In genomic region chr22:23143119-23143518, GRCh38 we compare ENCODE assay signal across 19 cellular contexts. TPM values are rescaled to one million over a fixed set of nuclear protein-coding genes. Genes with fewer than 3 reads are reported as not detected.
DNase-seq lines count a peak whose midpoint lies in the region; ATAC-seq and TF ChIP-seq lines count a peak whose summit lies in the region.
"Had no signal": no experiment of that assay in that cellular context is flagged by ENCODE, and none has a peak within 500 bp of the region (broad histone marks: within the 10 kb centered on the region; RNA-seq: fewer than 3 reads in every experiment).

No MANE protein-coding gene starts in this region.

- WGBS in transverse colon (ENCODE audit: low coverage in 1 of 2), 2 donors: 100% methylated on average over 1 of the region's 1 CpG; no CpG with 5 or more reads in 1 of the 2 donors

- H3K36me3 Mint-ChIP-seq in activated naive CD4-positive, alpha-beta T cell treated with anti-CD3 and anti-CD28 coated beads, Interleukin-2, amount 10 ng/mL, durations not matched to agents 7 days and 5 days: no peaks in the 10 kb centered on the region
- no peaks in the 10 kb centered on the region for H3K36me3 Mint-ChIP-seq in activated naive CD4-positive, alpha-beta T cell treated with anti-CD3 and anti-CD28 coated beads for 36 hours (ENCODE audit: low read depth)
- H3K36me3 Mint-ChIP-seq in T-helper 17 cell (ENCODE audit: low read depth): no peaks in the 10 kb centered on the region
- no peaks in the 10 kb centered on the region for H3K36me3 Mint-ChIP-seq in activated T-helper 2 cell treated with anti-CD3 and anti-CD28 coated beads, Interferon-gamma antibody, Interleukin-2, Interleukin-4, amounts not matched to agents 10 μg/mL and 5 μg/mL and 100 μg/mL, durations not matched to agents 14 hours and 24 hours and 36 hours (ENCODE audit: low read depth)

- TF ChIP-seq CTCF in transverse colon (IDR thresholded peaks at IDR 0.05): no peak

- H3K4me3 ChIP-seq in mucosa of rectum (ENCODE audit: low read length in 2 of 2) (no peak overlapping the region), transverse colon (no peak overlapping the region)
- H3K4me3 ChIP-seq: adrenal gland, gastrocnemius medialis had no signal

- CTCF ChIA-PET in activated naive CD4-positive, alpha-beta T cell treated with anti-CD3 and anti-CD28 coated beads, Interleukin-2, amount 10 ng/mL, durations not matched to agents 7 days and 5 days (lab: Charles Lee): interaction anchor here (0.8 kb wide), 1 partner anchor 295 kb away, joined by 3 read pairs; no protein-coding TSS in a partner anchor
- CTCF ChIA-PET in activated naive CD4-positive, alpha-beta T cell treated with anti-CD3 and anti-CD28 coated beads for 36 hours (lab: Charles Lee): no interaction called here

- H3K27ac ChIP-seq in mucosa of rectum (ENCODE audit: low read depth in 2 of 2, low read length in 2 of 2) (peak overlapping the region; percentile 88 to 93), transverse colon (peak overlapping the region in 3 of 4 donors; percentile 88 to 90 (median 88))
- H3K27ac ChIP-seq: gastrocnemius medialis had no signal

- no peaks in the 10 kb centered on the region for H3K9me3 Mint-ChIP-seq in activated naive CD4-positive, alpha-beta T cell treated with anti-CD3 and anti-CD28 coated beads, Interleukin-2, amount 10 ng/mL, durations not matched to agents 7 days and 5 days
- no peaks in the 10 kb centered on the region for H3K9me3 Mint-ChIP-seq in activated naive CD4-positive, alpha-beta T cell treated with anti-CD3 and anti-CD28 coated beads for 36 hours
- H3K9me3 Mint-ChIP-seq in activated T-helper 2 cell treated with anti-CD3 and anti-CD28 coated beads, Interferon-gamma antibody, Interleukin-2, Interleukin-4, amounts not matched to agents 10 μg/mL and 5 μg/mL and 100 μg/mL, durations not matched to agents 14 hours and 24 hours and 36 hours: no peaks in the 10 kb centered on the region

- TF ChIP-seq POLR2A in transverse colon (IDR thresholded peaks at IDR 0.05): no peak

- H3K4me1 Mint-ChIP-seq in activated naive CD4-positive, alpha-beta T cell treated with anti-CD3 and anti-CD28 coated beads, Interleukin-2, amount 10 ng/mL, durations not matched to agents 7 days and 5 days: peaks cover 64% of the 10 kb centered on the region
- H3K4me1 Mint-ChIP-seq in activated naive CD4-positive, alpha-beta T cell treated with anti-CD3 and anti-CD28 coated beads for 36 hours (ENCODE audit: low read depth): peaks cover 56% of the 10 kb centered on the region
- H3K4me1 Mint-ChIP-seq in T-helper 17 cell: peaks cover 34% of the 10 kb centered on the region
- H3K4me1 Mint-ChIP-seq in activated T-helper 2 cell treated with anti-CD3 and anti-CD28 coated beads, Interferon-gamma antibody, Interleukin-2, Interleukin-4, amounts not matched to agents 10 μg/mL and 5 μg/mL and 100 μg/mL, durations not matched to agents 14 hours and 24 hours and 36 hours (ENCODE audit: low read depth): peaks cover 32% of the 10 kb centered on the region

- no peak for TF ChIP-seq EP300 in transverse colon (IDR thresholded peaks at IDR 0.05; ENCODE audit: low read depth)

- H3K9me3 ChIP-seq in T-helper 17 cell (ENCODE audit: control insufficient read depth, low read length, poor library complexity, severe bottlenecking) (no peaks in the 10 kb centered on the region), mucosa of rectum (ENCODE audit: control insufficient read depth in 2 of 2, low read length in 2 of 2) (no peaks in the 10 kb centered on the region), transverse colon (no peaks in the 10 kb centered on the region)
- H3K9me3 ChIP-seq: adrenal gland, gastrocnemius medialis, suprapubic skin had no signal

- in situ Hi-C loops in transverse colon (cut with MboI; ENCODE audit: low pct_ligation_motif_present in 1 of 4, low pct_unique_long_range_greater_than_20kb in 1 of 4, low sequenced_read_pairs in 3 of 4): no loop called here

- H3K4me3 Mint-ChIP-seq in activated naive CD4-positive, alpha-beta T cell treated with anti-CD3 and anti-CD28 coated beads, Interleukin-2, amount 10 ng/mL, durations not matched to agents 7 days and 5 days: no peak overlapping the region
- H3K4me3 Mint-ChIP-seq in activated naive CD4-positive, alpha-beta T cell treated with anti-CD3 and anti-CD28 coated beads for 36 hours: no peak overlapping the region
- H3K4me3 Mint-ChIP-seq in T-helper 17 cell: peak overlapping the region; percentile 86
- H3K4me3 Mint-ChIP-seq in activated T-helper 2 cell treated with anti-CD3 and anti-CD28 coated beads, Interferon-gamma antibody, Interleukin-2, Interleukin-4, amounts not matched to agents 10 μg/mL and 5 μg/mL and 100 μg/mL, durations not matched to agents 14 hours and 24 hours and 36 hours (ENCODE audit: low read depth): no peak overlapping the region

- peaks cover 21% of the 10 kb centered on the region for H3K27me3 Mint-ChIP-seq in activated naive CD4-positive, alpha-beta T cell treated with anti-CD3 and anti-CD28 coated beads, Interleukin-2, amount 10 ng/mL, durations not matched to agents 7 days and 5 days
- H3K27me3 Mint-ChIP-seq in activated naive CD4-positive, alpha-beta T cell treated with anti-CD3 and anti-CD28 coated beads for 36 hours (ENCODE audit: low read depth): no peaks in the 10 kb centered on the region
- no peaks in the 10 kb centered on the region for H3K27me3 Mint-ChIP-seq in T-helper 17 cell
- peaks cover 11% of the 10 kb centered on the region for H3K27me3 Mint-ChIP-seq in activated T-helper 2 cell treated with anti-CD3 and anti-CD28 coated beads, Interferon-gamma antibody, Interleukin-2, Interleukin-4, amounts not matched to agents 10 μg/mL and 5 μg/mL and 100 μg/mL, durations not matched to agents 14 hours and 24 hours and 36 hours (ENCODE audit: low read depth)

- H3K27ac Mint-ChIP-seq in activated naive CD4-positive, alpha-beta T cell treated with anti-CD3 and anti-CD28 coated beads, Interleukin-2, amount 10 ng/mL, durations not matched to agents 7 days and 5 days: peak overlapping the region; percentile 90
- no peak overlapping the region for H3K27ac Mint-ChIP-seq in activated naive CD4-positive, alpha-beta T cell treated with anti-CD3 and anti-CD28 coated beads for 36 hours
- peak overlapping the region; percentile 99 for H3K27ac Mint-ChIP-seq in T-helper 17 cell
- H3K27ac Mint-ChIP-seq in activated T-helper 2 cell treated with anti-CD3 and anti-CD28 coated beads, Interferon-gamma antibody, Interleukin-2, Interleukin-4, amounts not matched to agents 10 μg/mL and 5 μg/mL and 100 μg/mL, durations not matched to agents 14 hours and 24 hours and 36 hours: no peak overlapping the region

- H3K27me3 ChIP-seq in mucosa of rectum (ENCODE audit: control insufficient read depth in 2 of 2, insufficient read depth in 2 of 2, low read length in 2 of 2) (no peaks in the 10 kb centered on the region), transverse colon (no peaks in the 10 kb centered on the region)
- H3K27me3 ChIP-seq: adrenal gland, dorsolateral prefrontal cortex, suprapubic skin had no signal

- H3K9ac ChIP-seq in mucosa of rectum (ENCODE audit: low read depth in 1 of 2, low read length in 2 of 2): no peak overlapping the region

- no peak for DNase-seq in activated naive CD4-positive, alpha-beta T cell treated with anti-CD3 and anti-CD28 coated beads, Interleukin-2, amount 10 ng/mL, durations not matched to agents 7 days and 5 days
- DNase-seq in activated naive CD4-positive, alpha-beta T cell treated with anti-CD3 and anti-CD28 coated beads for 36 hours: no peak
- DNase-seq in T-helper 17 cell (no peak), transverse colon (no peak), H4 (ENCODE audit: low spot score) (no peak), NCI-H1436 (lab: John Stamatoyannopoulos, UW) (no peak)
- DNase-seq in activated T-helper 2 cell treated with anti-CD3 and anti-CD28 coated beads, Interferon-gamma antibody, Interleukin-2, Interleukin-4, amounts not matched to agents 10 μg/mL and 5 μg/mL and 100 μg/mL, durations not matched to agents 14 hours and 24 hours and 36 hours (ENCODE audit: low spot score): no peak
- DNase-seq: adrenal gland, dorsolateral prefrontal cortex, gastrocnemius medialis, kidney glomerular epithelial cell, NCI-H2029, RPMI8226 had no signal

- H3K36me3 ChIP-seq in mucosa of rectum (ENCODE audit: control insufficient read depth in 2 of 2, insufficient read depth in 2 of 2, low read length in 2 of 2) (no peaks in the 10 kb centered on the region), transverse colon (no peaks in the 10 kb centered on the region)
- H3K36me3 ChIP-seq: adrenal gland, gastrocnemius medialis, suprapubic skin had no signal

- intact Hi-C loops in activated naive CD4-positive, alpha-beta T cell treated with anti-CD3 and anti-CD28 coated beads for 36 hours (cut with micrococcal nuclease): loop anchor here (2.0 to 5.0 kb wide), 4 partner anchors 24 to 564 kb away; no protein-coding TSS in a partner anchor
- intact Hi-C loops in transverse colon (cut with DNase I; ENCODE audit: low total_unique reads): no loop called here
- intact Hi-C loops in activated T-helper 2 cell treated with anti-CD3 and anti-CD28 coated beads, Interferon-gamma antibody, Interleukin-2, Interleukin-4, amounts not matched to agents 10 μg/mL and 5 μg/mL and 100 μg/mL, durations not matched to agents 14 hours and 24 hours and 36 hours (cut with micrococcal nuclease): no loop called here

- no peak for ATAC-seq in T-helper 17 cell
- ATAC-seq: gastrocnemius medialis, SK-N-SH treated with all-trans-retinoic acid at 6 μM for 48 hours had no signal

- H3K4me1 ChIP-seq in mucosa of rectum (ENCODE audit: control insufficient read depth in 2 of 2, insufficient read depth in 2 of 2, low read length in 2 of 2): peaks cover 22 to 31% of the 10 kb centered on the region in 2 donors
- peaks cover 18 to 54% (median 32%) of the 10 kb centered on the region in 4 donors for H3K4me1 ChIP-seq in transverse colon

RNA-seq across cellular contexts. Expression of gene RSPH14, which starts 1.3 kb away (rescaled TPM):
- under 1 TPM; 0.33 to 0.35 TPM for total RNA-seq in activated naive CD4-positive, alpha-beta T cell treated with anti-CD3 and anti-CD28 coated beads for 36 hours
- total RNA-seq in T-helper 17 cell (1 to 10 TPM; 1.1 to 1.4 TPM), transverse colon (under 1 TPM in 1 of 4 donors, not detected in 3; 0.32 TPM)
- total RNA-seq in H4 (2014; rRNA removed; shearing (Covaris generic)): not detected in 2 replicates
- total RNA-seq in activated T-helper 2 cell treated with anti-CD3 and anti-CD28 coated beads, Interferon-gamma antibody, Interleukin-2, Interleukin-4, amounts not matched to agents 10 μg/mL and 5 μg/mL and 100 μg/mL, durations not matched to agents 14 hours and 24 hours and 36 hours: not detected in 2 replicates
- total RNA-seq: cardiac septum, gastrocnemius medialis, mesenteric fat pad, NCI-H460 had no signal

RNA-seq across cellular contexts. Expression of gene RAB36, which starts 2.2 kb away (rescaled TPM):
- total RNA-seq in activated naive CD4-positive, alpha-beta T cell treated with anti-CD3 and anti-CD28 coated beads for 36 hours: not detected
- total RNA-seq in T-helper 17 cell (1 to 10 TPM; 1.1 to 2.4 TPM), transverse colon (1 to 10 TPM in 1 of 4 donors, under 1 TPM in 2, not detected in 1; 0.37 to 1.1 (median 0.82) TPM)
- 3.0 and 3.7 TPM in 2 replicates for total RNA-seq in H4 (2014; rRNA removed; shearing (Covaris generic))
- total RNA-seq in activated T-helper 2 cell treated with anti-CD3 and anti-CD28 coated beads, Interferon-gamma antibody, Interleukin-2, Interleukin-4, amounts not matched to agents 10 μg/mL and 5 μg/mL and 100 μg/mL, durations not matched to agents 14 hours and 24 hours and 36 hours: not detected in 2 replicates

RNA-seq across cellular contexts. Expression of gene BCR, which starts 37.2 kb away (rescaled TPM):
- total RNA-seq in activated naive CD4-positive, alpha-beta T cell treated with anti-CD3 and anti-CD28 coated beads for 36 hours: 10 to 100 TPM; 62.3 to 63.3 TPM
- total RNA-seq in T-helper 17 cell (10 to 100 TPM; 91.8 to 93.2 TPM), transverse colon (100 to 1,000 TPM in 2 of 4 donors, 10 to 100 TPM in 2; 36.9 to 514 (median 91.0) TPM)
- 8.4 and 10.1 TPM in 2 replicates for total RNA-seq in H4 (2014; rRNA removed; shearing (Covaris generic))
- 32.0 and 36.0 TPM in 2 replicates for total RNA-seq in activated T-helper 2 cell treated with anti-CD3 and anti-CD28 coated beads, Interferon-gamma antibody, Interleukin-2, Interleukin-4, amounts not matched to agents 10 μg/mL and 5 μg/mL and 100 μg/mL, durations not matched to agents 14 hours and 24 hours and 36 hours

Comparison
In these comparisons a context has a peak if more than half of its experiments do, and no peak if none do; other contexts are left out.
1. H3K27ac Mint-ChIP-seq: peak in activated naive CD4-positive, alpha-beta T cell treated with anti-CD3 and anti-CD28 coated beads, Interleukin-2, amount 10 ng/mL, durations not matched to agents 7 days and 5 days (single experiment) and T-helper 17 cell (single experiment); none in activated naive CD4-positive, alpha-beta T cell treated with anti-CD3 and anti-CD28 coated beads for 36 hours (single experiment) and activated T-helper 2 cell treated with anti-CD3 and anti-CD28 coated beads, Interferon-gamma antibody, Interleukin-2, Interleukin-4, amounts not matched to agents 10 μg/mL and 5 μg/mL and 100 μg/mL, durations not matched to agents 14 hours and 24 hours and 36 hours (single experiment).